In the genomic region with DNA sequence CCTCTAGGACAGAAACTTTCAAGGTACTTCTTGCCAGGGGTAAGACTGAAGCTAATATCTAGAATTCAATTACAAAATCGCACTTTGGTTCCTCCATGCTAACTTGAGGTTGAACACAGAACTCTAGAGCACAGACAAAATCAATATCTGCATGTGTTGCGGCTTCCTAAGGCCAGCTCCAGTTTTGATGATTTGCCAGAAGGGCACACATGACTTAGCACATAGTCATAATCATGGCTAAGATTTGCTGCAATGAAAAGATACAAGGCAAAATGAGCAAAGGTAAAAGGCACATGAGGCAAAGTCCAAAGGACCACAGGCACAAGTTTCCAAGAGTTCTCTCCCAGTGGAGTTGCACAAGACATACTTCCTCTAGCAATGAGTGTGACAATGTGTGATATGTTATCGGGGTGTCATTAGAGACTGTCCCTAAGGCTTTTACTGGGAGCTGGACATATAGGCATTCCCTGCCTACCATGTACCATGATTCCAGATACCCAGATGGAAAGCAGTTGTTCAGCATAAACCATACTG, we compare ENCODE assay signal across 1 cellular context.
TF ChIP-seq lines count a peak whose summit lies in the region.

No MANE protein-coding gene starts in this region.

TF ChIP-seq in WTC11, 78 proteins besides CTCF, POLR2A, EP300 and RAD21 (continued from another document):
- TF ChIP-seq, protein P1, sequence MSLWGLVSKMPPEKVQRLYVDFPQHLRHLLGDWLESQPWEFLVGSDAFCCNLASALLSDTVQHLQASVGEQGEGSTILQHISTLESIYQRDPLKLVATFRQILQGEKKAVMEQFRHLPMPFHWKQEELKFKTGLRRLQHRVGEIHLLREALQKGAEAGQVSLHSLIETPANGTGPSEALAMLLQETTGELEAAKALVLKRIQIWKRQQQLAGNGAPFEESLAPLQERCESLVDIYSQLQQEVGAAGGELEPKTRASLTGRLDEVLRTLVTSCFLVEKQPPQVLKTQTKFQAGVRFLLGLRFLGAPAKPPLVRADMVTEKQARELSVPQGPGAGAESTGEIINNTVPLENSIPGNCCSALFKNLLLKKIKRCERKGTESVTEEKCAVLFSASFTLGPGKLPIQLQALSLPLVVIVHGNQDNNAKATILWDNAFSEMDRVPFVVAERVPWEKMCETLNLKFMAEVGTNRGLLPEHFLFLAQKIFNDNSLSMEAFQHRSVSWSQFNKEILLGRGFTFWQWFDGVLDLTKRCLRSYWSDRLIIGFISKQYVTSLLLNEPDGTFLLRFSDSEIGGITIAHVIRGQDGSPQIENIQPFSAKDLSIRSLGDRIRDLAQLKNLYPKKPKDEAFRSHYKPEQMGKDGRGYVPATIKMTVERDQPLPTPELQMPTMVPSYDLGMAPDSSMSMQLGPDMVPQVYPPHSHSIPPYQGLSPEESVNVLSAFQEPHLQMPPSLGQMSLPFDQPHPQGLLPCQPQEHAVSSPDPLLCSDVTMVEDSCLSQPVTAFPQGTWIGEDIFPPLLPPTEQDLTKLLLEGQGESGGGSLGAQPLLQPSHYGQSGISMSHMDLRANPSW (CRISPR knock-in tag; conservative IDR thresholded peaks at IDR 0.05; ENCODE audit: low read depth), result no peak
- TF ChIP-seq, protein P2, sequence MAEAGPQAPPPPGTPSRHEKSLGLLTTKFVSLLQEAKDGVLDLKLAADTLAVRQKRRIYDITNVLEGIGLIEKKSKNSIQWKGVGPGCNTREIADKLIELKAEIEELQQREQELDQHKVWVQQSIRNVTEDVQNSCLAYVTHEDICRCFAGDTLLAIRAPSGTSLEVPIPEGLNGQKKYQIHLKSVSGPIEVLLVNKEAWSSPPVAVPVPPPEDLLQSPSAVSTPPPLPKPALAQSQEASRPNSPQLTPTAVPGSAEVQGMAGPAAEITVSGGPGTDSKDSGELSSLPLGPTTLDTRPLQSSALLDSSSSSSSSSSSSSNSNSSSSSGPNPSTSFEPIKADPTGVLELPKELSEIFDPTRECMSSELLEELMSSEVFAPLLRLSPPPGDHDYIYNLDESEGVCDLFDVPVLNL (CRISPR knock-in tag; IDR thresholded peaks at IDR 0.05; ENCODE audit: borderline replicate concordance, low read depth), result no peak
- no peak for TF ChIP-seq GRHL2 (CRISPR knock-in tag; IDR thresholded peaks at IDR 0.05; ENCODE audit: insufficient replicate concordance, severe bottlenecking)
- TF ChIP-seq ATF1 (CRISPR knock-in tag; IDR thresholded peaks at IDR 0.05), result no peak
- TF ChIP-seq JUN (CRISPR knock-in tag; IDR thresholded peaks at IDR 0.05), result no peak
- TF ChIP-seq, protein P3, sequence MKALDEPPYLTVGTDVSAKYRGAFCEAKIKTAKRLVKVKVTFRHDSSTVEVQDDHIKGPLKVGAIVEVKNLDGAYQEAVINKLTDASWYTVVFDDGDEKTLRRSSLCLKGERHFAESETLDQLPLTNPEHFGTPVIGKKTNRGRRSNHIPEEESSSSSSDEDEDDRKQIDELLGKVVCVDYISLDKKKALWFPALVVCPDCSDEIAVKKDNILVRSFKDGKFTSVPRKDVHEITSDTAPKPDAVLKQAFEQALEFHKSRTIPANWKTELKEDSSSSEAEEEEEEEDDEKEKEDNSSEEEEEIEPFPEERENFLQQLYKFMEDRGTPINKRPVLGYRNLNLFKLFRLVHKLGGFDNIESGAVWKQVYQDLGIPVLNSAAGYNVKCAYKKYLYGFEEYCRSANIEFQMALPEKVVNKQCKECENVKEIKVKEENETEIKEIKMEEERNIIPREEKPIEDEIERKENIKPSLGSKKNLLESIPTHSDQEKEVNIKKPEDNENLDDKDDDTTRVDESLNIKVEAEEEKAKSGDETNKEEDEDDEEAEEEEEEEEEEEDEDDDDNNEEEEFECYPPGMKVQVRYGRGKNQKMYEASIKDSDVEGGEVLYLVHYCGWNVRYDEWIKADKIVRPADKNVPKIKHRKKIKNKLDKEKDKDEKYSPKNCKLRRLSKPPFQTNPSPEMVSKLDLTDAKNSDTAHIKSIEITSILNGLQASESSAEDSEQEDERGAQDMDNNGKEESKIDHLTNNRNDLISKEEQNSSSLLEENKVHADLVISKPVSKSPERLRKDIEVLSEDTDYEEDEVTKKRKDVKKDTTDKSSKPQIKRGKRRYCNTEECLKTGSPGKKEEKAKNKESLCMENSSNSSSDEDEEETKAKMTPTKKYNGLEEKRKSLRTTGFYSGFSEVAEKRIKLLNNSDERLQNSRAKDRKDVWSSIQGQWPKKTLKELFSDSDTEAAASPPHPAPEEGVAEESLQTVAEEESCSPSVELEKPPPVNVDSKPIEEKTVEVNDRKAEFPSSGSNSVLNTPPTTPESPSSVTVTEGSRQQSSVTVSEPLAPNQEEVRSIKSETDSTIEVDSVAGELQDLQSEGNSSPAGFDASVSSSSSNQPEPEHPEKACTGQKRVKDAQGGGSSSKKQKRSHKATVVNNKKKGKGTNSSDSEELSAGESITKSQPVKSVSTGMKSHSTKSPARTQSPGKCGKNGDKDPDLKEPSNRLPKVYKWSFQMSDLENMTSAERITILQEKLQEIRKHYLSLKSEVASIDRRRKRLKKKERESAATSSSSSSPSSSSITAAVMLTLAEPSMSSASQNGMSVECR (CRISPR knock-in tag; IDR thresholded peaks at IDR 0.05; ENCODE audit: borderline replicate concordance), result no peak
- TF ChIP-seq FOXP1 (CRISPR knock-in tag; IDR thresholded peaks at IDR 0.05; ENCODE audit: borderline replicate concordance), result no peak
- TF ChIP-seq NFATC4 (CRISPR knock-in tag; IDR thresholded peaks at IDR 0.05), result no peak
- TF ChIP-seq, protein P4, sequence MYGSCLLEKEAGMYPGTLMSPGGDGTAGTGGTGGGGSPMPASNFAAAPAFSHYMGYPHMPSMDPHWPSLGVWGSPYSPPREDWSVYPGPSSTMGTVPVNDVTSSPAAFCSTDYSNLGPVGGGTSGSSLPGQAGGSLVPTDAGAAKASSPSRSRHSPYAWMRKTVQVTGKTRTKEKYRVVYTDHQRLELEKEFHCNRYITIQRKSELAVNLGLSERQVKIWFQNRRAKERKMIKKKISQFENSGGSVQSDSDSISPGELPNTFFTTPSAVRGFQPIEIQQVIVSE (CRISPR knock-in tag; IDR thresholded peaks at IDR 0.05; ENCODE audit: borderline replicate concordance), result no peak
- TF ChIP-seq NR1H2 (CRISPR knock-in tag; IDR thresholded peaks at IDR 0.05), result no peak
- no peak for TF ChIP-seq ZNF232 (CRISPR knock-in tag; IDR thresholded peaks at IDR 0.05)
- TF ChIP-seq, protein P5, sequence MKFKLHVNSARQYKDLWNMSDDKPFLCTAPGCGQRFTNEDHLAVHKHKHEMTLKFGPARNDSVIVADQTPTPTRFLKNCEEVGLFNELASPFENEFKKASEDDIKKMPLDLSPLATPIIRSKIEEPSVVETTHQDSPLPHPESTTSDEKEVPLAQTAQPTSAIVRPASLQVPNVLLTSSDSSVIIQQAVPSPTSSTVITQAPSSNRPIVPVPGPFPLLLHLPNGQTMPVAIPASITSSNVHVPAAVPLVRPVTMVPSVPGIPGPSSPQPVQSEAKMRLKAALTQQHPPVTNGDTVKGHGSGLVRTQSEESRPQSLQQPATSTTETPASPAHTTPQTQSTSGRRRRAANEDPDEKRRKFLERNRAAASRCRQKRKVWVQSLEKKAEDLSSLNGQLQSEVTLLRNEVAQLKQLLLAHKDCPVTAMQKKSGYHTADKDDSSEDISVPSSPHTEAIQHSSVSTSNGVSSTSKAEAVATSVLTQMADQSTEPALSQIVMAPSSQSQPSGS (CRISPR knock-in tag; IDR thresholded peaks at IDR 0.05; ENCODE audit: borderline replicate concordance, low read depth), result no peak
- TF ChIP-seq GABPB1 (CRISPR knock-in tag; IDR thresholded peaks at IDR 0.05), result no peak
- TF ChIP-seq, protein P6, sequence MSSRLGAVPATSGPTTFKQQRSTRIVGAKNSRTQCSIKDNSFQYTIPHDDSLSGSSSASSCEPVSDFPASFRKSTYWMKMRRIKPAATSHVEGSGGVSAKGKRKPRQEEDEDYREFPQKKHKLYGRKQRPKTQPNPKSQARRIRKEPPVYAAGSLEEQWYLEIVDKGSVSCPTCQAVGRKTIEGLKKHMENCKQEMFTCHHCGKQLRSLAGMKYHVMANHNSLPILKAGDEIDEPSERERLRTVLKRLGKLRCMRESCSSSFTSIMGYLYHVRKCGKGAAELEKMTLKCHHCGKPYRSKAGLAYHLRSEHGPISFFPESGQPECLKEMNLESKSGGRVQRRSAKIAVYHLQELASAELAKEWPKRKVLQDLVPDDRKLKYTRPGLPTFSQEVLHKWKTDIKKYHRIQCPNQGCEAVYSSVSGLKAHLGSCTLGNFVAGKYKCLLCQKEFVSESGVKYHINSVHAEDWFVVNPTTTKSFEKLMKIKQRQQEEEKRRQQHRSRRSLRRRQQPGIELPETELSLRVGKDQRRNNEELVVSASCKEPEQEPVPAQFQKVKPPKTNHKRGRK (CRISPR knock-in tag; IDR thresholded peaks at IDR 0.05; ENCODE audit: borderline replicate concordance), result no peak
- no peak for TF ChIP-seq ZNF671 (CRISPR knock-in tag; IDR thresholded peaks at IDR 0.05)
- no peak for TF ChIP-seq ZNF416 (CRISPR knock-in tag; IDR thresholded peaks at IDR 0.05)
TF ChIP-seq in WTC11: peak in this region for 0.
